In genomic region chr14:22339277-22339676, GRCh38 we compare ENCODE assay signal across 11 cellular contexts.
DNase-seq lines count a peak whose midpoint lies in the region; ATAC-seq and TF ChIP-seq lines count a peak whose summit lies in the region.
"Had no signal": no experiment of that assay in that cellular context is flagged by ENCODE, and none has a peak within 500 bp of the region (broad histone marks: within the 10 kb centered on the region; RNA-seq: fewer than 3 reads in every experiment).

No MANE protein-coding gene starts in this region.

- ATAC-seq in T-helper 17 cell = no peak
- no peak for ATAC-seq in GM21447 (IDR thresholded peaks at IDR 0.05; ENCODE audit: unreplicated experiment)
- no peak for ATAC-seq in GM18907 (IDR thresholded peaks at IDR 0.05; ENCODE audit: unreplicated experiment)
- ATAC-seq: natural killer cell treated with Interleukin-12 subunit alpha and Interleukin-12 subunit beta and Interleukin-15 and Interleukin-18, amount 100 ng/mL, for 72 hours had no signal

- H3K9ac ChIP-seq in BLaER1 (no peak overlapping the region), rectal smooth muscle tissue (ENCODE audit: low read length) (no peak overlapping the region)

- H3K4me3 ChIP-seq in BLaER1 = no peak overlapping the region
- H3K4me3 ChIP-seq in rectal smooth muscle tissue (ENCODE audit: low read length) = no peak overlapping the region
- H3K4me3 ChIP-seq: hepatocyte had no signal

- DNase-seq in chondrocyte (ENCODE audit: low spot score) (no peak), T-helper 17 cell (no peak)
- no peak for DNase-seq in activated CD4-positive, alpha-beta T cell treated with anti-CD3 and anti-CD28 coated beads, Interleukin-2, amount 50 U/mL, for 1 hour

- H3K36me3 Mint-ChIP-seq in chondrocyte (ENCODE audit: low read depth) (no peaks in the 10 kb centered on the region), T-helper 17 cell (ENCODE audit: low read depth) (no peaks in the 10 kb centered on the region)

- H3K27me3 ChIP-seq in BLaER1 = no peaks in the 10 kb centered on the region
- H3K27me3 ChIP-seq in layer of hippocampus (ENCODE audit: control insufficient read depth, insufficient read depth, low read length) = no peaks in the 10 kb centered on the region
- H3K27me3 ChIP-seq in rectal smooth muscle tissue (ENCODE audit: control insufficient read depth, insufficient read depth, low read length) = peaks cover 3% of the 10 kb centered on the region
- H3K27me3 ChIP-seq: hepatocyte had no signal

- H3K4me1 ChIP-seq in BLaER1 (peaks cover 22% of the 10 kb centered on the region), rectal smooth muscle tissue (ENCODE audit: control insufficient read depth, insufficient read depth, low read length) (peaks cover 6% of the 10 kb centered on the region)

- peak overlapping the region; percentile 39 for H3K4me2 ChIP-seq in BLaER1
- H3K4me2 ChIP-seq: hepatocyte had no signal

- TF ChIP-seq CTCF in chondrocyte (IDR thresholded peaks at IDR 0.05) = no peak

- H3K27ac Mint-ChIP-seq in chondrocyte (ENCODE audit: unreplicated experiment) = peak overlapping the region; percentile 69
- H3K27ac Mint-ChIP-seq in T-helper 17 cell = no peak overlapping the region
- H3K27ac Mint-ChIP-seq: natural killer cell treated with Interleukin-12 subunit alpha and Interleukin-12 subunit beta and Interleukin-15 and Interleukin-18, amount 100 ng/mL, for 72 hours had no signal

- H3K4me3 Mint-ChIP-seq in chondrocyte (ENCODE audit: unreplicated experiment) (no peak overlapping the region), T-helper 17 cell (no peak overlapping the region)
- H3K4me3 Mint-ChIP-seq: central memory CD8-positive, alpha-beta T cell; natural killer cell treated with Interleukin-12 subunit alpha and Interleukin-12 subunit beta and Interleukin-15 and Interleukin-18, amount 100 ng/mL, for 72 hours had no signal

- H3K4me1 Mint-ChIP-seq in chondrocyte (ENCODE audit: low read depth) (peaks cover 15% of the 10 kb centered on the region), T-helper 17 cell (no peaks in the 10 kb centered on the region)
- H3K4me1 Mint-ChIP-seq: central memory CD8-positive, alpha-beta T cell had no signal

- peaks cover 12% of the 10 kb centered on the region for H3K9me3 Mint-ChIP-seq in chondrocyte (ENCODE audit: low read depth)
- H3K9me3 Mint-ChIP-seq: central memory CD8-positive, alpha-beta T cell had no signal

- H3K27me3 Mint-ChIP-seq in chondrocyte (ENCODE audit: low read depth) (no peaks in the 10 kb centered on the region), T-helper 17 cell (no peaks in the 10 kb centered on the region)
- H3K27me3 Mint-ChIP-seq: central memory CD8-positive, alpha-beta T cell had no signal

- H4K20me1 ChIP-seq in BLaER1 = no peaks in the 10 kb centered on the region

- H3K27ac ChIP-seq in BLaER1 = no peak overlapping the region
- peak overlapping the region; percentile 72 for H3K27ac ChIP-seq in layer of hippocampus (ENCODE audit: low read depth, low read length)
- peak overlapping the region; percentile 27 for H3K27ac ChIP-seq in rectal smooth muscle tissue (ENCODE audit: low read depth, low read length)
- H3K27ac ChIP-seq: hepatocyte had no signal

- H3K9me3 ChIP-seq in BLaER1 (peaks cover 10% of the 10 kb centered on the region), T-helper 17 cell (ENCODE audit: control insufficient read depth, low read length, poor library complexity, severe bottlenecking) (no peaks in the 10 kb centered on the region)

- H3K36me3 ChIP-seq in BLaER1 (no peaks in the 10 kb centered on the region), rectal smooth muscle tissue (ENCODE audit: control insufficient read depth, insufficient read depth, low read length) (no peaks in the 10 kb centered on the region)
